In the genomic region with DNA sequence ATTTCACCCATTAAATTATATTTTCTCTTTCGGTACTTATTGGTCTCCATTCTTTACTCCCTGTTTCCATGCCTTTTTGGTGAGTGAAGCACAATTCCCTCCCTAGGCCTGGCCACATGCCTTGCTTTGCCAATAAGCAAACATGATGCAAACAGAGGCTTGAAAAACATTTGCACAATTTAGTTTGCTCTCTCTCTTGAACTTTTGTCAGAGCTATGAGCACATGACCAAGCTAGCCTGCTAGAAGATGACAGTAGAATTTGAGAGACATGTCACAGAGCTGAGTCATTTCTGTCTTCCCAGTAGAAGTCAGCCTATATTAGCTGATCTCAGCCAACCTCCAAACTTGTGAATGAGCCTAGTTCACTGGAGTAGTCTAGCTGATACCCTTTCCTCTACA, we compare ENCODE assay signal across 1 cellular context.
TF ChIP-seq lines count a peak whose summit lies in the region.

No MANE protein-coding gene starts in this region.

TF ChIP-seq in GM12878, 131 proteins besides CTCF, POLR2A, EP300 and RAD21 (continued from another document and continues in another):
- no peak for TF ChIP-seq ZNF592 (IDR thresholded peaks at IDR 0.05)
- TF ChIP-seq, protein P1, sequence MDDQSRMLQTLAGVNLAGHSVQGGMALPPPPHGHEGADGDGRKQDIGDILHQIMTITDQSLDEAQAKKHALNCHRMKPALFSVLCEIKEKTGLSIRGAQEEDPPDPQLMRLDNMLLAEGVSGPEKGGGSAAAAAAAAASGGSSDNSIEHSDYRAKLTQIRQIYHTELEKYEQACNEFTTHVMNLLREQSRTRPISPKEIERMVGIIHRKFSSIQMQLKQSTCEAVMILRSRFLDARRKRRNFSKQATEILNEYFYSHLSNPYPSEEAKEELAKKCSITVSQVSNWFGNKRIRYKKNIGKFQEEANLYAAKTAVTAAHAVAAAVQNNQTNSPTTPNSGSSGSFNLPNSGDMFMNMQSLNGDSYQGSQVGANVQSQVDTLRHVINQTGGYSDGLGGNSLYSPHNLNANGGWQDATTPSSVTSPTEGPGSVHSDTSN (IDR thresholded peaks at IDR 0.05; ENCODE audit: insufficient replicate concordance, low read depth, low read length) = peak; percentile 20
- TF ChIP-seq IKZF1 (conservative IDR thresholded peaks at IDR 0.05) = no peak
- TF ChIP-seq SMARCA5 (IDR thresholded peaks at IDR 0.05) = no peak
- TF ChIP-seq MYB (IDR thresholded peaks at IDR 0.05; ENCODE audit: borderline replicate concordance, low read depth, low read length) = no peak
- TF ChIP-seq EED (IDR thresholded peaks at IDR 0.05; ENCODE audit: low read depth) = no peak
- no peak for TF ChIP-seq ZBED1 (IDR thresholded peaks at IDR 0.05; ENCODE audit: borderline replicate concordance)
- TF ChIP-seq SKIL (IDR thresholded peaks at IDR 0.05; ENCODE audit: low read depth, poor library complexity, severe bottlenecking) = no peak
- TF ChIP-seq CEBPB (IDR thresholded peaks at IDR 0.05; ENCODE audit: borderline replicate concordance in 1 of 2, low read depth in 2 of 2, low read length in 2 of 2) = no peak
- no peak for TF ChIP-seq RFX5 (IDR thresholded peaks at IDR 0.05; ENCODE audit: low read depth, low read length)
- TF ChIP-seq BRCA1 (IDR thresholded peaks at IDR 0.05; ENCODE audit: low read depth, low read length) = no peak
- no peak for TF ChIP-seq PAX8 (IDR thresholded peaks at IDR 0.05)
- TF ChIP-seq YY1 (IDR thresholded peaks at IDR 0.05; ENCODE audit: low read depth, low read length) = no peak
- no peak for TF ChIP-seq ZBTB33 (IDR thresholded peaks at IDR 0.05)
- TF ChIP-seq, protein P2, sequence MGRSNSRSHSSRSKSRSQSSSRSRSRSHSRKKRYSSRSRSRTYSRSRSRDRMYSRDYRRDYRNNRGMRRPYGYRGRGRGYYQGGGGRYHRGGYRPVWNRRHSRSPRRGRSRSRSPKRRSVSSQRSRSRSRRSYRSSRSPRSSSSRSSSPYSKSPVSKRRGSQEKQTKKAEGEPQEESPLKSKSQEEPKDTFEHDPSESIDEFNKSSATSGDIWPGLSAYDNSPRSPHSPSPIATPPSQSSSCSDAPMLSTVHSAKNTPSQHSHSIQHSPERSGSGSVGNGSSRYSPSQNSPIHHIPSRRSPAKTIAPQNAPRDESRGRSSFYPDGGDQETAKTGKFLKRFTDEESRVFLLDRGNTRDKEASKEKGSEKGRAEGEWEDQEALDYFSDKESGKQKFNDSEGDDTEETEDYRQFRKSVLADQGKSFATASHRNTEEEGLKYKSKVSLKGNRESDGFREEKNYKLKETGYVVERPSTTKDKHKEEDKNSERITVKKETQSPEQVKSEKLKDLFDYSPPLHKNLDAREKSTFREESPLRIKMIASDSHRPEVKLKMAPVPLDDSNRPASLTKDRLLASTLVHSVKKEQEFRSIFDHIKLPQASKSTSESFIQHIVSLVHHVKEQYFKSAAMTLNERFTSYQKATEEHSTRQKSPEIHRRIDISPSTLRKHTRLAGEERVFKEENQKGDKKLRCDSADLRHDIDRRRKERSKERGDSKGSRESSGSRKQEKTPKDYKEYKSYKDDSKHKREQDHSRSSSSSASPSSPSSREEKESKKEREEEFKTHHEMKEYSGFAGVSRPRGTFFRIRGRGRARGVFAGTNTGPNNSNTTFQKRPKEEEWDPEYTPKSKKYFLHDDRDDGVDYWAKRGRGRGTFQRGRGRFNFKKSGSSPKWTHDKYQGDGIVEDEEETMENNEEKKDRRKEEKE (IDR thresholded peaks at IDR 0.05) = no peak
- no peak for TF ChIP-seq FOXK2 (IDR thresholded peaks at IDR 0.05)
- TF ChIP-seq CHD4 (IDR thresholded peaks at IDR 0.05) = no peak
- TF ChIP-seq ZNF24 (IDR thresholded peaks at IDR 0.05) = no peak
- TF ChIP-seq KAT2A (conservative IDR thresholded peaks at IDR 0.05; ENCODE audit: control insufficient read depth, low read depth, low read length) = no peak
- TF ChIP-seq POLR2AphosphoS5 (IDR thresholded peaks at IDR 0.05; ENCODE audit: low read length) = no peak
- no peak for TF ChIP-seq ZNF274 (IDR thresholded peaks at IDR 0.05; ENCODE audit: insufficient read depth, insufficient read length)
- no peak for TF ChIP-seq MAX (IDR thresholded peaks at IDR 0.05; ENCODE audit: low read depth, low read length)
- TF ChIP-seq ETV6 (conservative IDR thresholded peaks at IDR 0.05 in 1 of 2, IDR thresholded peaks at IDR 0.05 in 1 of 2; ENCODE audit: borderline replicate concordance in 1 of 2, low read depth in 1 of 2) = no peak; a peak in 1 of 4 replicates
- TF ChIP-seq STAT1 (conservative IDR thresholded peaks at IDR 0.05) = no peak
- TF ChIP-seq, protein P3, sequence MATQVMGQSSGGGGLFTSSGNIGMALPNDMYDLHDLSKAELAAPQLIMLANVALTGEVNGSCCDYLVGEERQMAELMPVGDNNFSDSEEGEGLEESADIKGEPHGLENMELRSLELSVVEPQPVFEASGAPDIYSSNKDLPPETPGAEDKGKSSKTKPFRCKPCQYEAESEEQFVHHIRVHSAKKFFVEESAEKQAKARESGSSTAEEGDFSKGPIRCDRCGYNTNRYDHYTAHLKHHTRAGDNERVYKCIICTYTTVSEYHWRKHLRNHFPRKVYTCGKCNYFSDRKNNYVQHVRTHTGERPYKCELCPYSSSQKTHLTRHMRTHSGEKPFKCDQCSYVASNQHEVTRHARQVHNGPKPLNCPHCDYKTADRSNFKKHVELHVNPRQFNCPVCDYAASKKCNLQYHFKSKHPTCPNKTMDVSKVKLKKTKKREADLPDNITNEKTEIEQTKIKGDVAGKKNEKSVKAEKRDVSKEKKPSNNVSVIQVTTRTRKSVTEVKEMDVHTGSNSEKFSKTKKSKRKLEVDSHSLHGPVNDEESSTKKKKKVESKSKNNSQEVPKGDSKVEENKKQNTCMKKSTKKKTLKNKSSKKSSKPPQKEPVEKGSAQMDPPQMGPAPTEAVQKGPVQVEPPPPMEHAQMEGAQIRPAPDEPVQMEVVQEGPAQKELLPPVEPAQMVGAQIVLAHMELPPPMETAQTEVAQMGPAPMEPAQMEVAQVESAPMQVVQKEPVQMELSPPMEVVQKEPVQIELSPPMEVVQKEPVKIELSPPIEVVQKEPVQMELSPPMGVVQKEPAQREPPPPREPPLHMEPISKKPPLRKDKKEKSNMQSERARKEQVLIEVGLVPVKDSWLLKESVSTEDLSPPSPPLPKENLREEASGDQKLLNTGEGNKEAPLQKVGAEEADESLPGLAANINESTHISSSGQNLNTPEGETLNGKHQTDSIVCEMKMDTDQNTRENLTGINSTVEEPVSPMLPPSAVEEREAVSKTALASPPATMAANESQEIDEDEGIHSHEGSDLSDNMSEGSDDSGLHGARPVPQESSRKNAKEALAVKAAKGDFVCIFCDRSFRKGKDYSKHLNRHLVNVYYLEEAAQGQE (IDR thresholded peaks at IDR 0.05; ENCODE audit: low read depth, low read length) = no peak
- TF ChIP-seq BACH1 (IDR thresholded peaks at IDR 0.05; ENCODE audit: borderline replicate concordance) = peak; percentile 80; the same call in 1 of the 2 replicates
- no peak for TF ChIP-seq HDAC6 (IDR thresholded peaks at IDR 0.05; ENCODE audit: unreplicated experiment)
- TF ChIP-seq JUNB (IDR thresholded peaks at IDR 0.05) = peak; percentile 91
- no peak for TF ChIP-seq FOS (IDR thresholded peaks at IDR 0.05; ENCODE audit: borderline replicate concordance, extremely low read depth, insufficient read length)
- no peak for TF ChIP-seq BMI1 (IDR thresholded peaks at IDR 0.05; ENCODE audit: borderline replicate concordance)
- no peak for TF ChIP-seq RCOR1 (conservative IDR thresholded peaks at IDR 0.05; ENCODE audit: low read depth, low read length)
- TF ChIP-seq CBFB (IDR thresholded peaks at IDR 0.05; ENCODE audit: low read depth) = no peak
- no peak for TF ChIP-seq STAT3 (IDR thresholded peaks at IDR 0.05; ENCODE audit: low read depth, low read length)
- TF ChIP-seq RUNX3 (IDR thresholded peaks at IDR 0.05; ENCODE audit: low read length) = no peak
- no peak for TF ChIP-seq IRF5 (IDR thresholded peaks at IDR 0.05; ENCODE audit: borderline replicate concordance)
- no peak for TF ChIP-seq TARDBP (IDR thresholded peaks at IDR 0.05; ENCODE audit: borderline replicate concordance)
